30 cellular contexts compared by ENCODE assay signal in the genomic region with DNA sequence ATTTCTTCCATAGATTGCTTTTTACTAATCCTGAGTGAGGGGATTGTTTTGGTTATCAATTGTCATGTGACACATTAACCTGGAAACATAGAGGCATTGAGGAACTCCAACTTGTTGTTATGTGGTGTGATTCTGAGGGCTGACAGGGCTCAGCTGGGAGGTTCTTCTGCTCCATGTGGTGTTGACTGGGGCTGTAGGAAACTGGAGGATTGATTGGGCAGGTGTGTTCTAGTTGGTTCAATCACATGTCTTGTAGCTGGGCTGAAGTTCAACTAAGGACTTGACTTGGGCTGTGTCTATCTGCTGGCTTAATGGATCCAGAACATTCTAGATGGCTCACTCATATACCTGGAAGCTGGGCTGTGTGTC. TPM values are rescaled to one million over a fixed set of nuclear protein-coding genes. Genes with fewer than 3 reads are reported as not detected.
"Had no signal": no experiment of that assay in that cellular context is flagged by ENCODE, and none has a peak within 500 bp of the region (broad histone marks: within the 10 kb centered on the region; RNA-seq: fewer than 3 reads in every experiment).

No MANE protein-coding gene starts in this region.

- H3K36me3 ChIP-seq: adrenal gland, ascending aorta, brain microvascular endothelial cell, colonic mucosa, esophagus squamous epithelium, gastrocnemius medialis, left ventricle myocardium inferior, neutrophil, pancreas, thyroid gland, upper lobe of right lung had no signal

- H3K4me3 Mint-ChIP-seq: activated naive CD8-positive, alpha-beta T cell; activated T-cell treated with anti-CD3 and anti-CD28 coated beads, Interleukin-2, amount 50 U/mL, for 24 hours; activated T-helper 17 cell treated with anti-CD3 and anti-CD28 coated beads, Interleukin-2, amount 50 U/mL, for 72 hours; central memory CD8-positive, alpha-beta T cell; effector memory CD8-positive, alpha-beta T cell; natural killer cell treated with Interleukin-12 subunit alpha and Interleukin-12 subunit beta and Interleukin-15 and Interleukin-18, amount 100 ng/mL, for 72 hours; stimulated activated naive CD8-positive, alpha-beta T cell treated with anti-CD3 and anti-CD28 coated beads, Interleukin-15, Interleukin-2, amounts not matched to agents 100 ng/mL and 50 ng/mL, for 24 hours; T-helper 17 cell had no signal

- H3K27ac Mint-ChIP-seq: activated naive CD8-positive, alpha-beta T cell; activated T-cell treated with anti-CD3 and anti-CD28 coated beads, Interleukin-2, amount 50 U/mL, for 24 hours; activated T-helper 17 cell treated with anti-CD3 and anti-CD28 coated beads, Interleukin-2, amount 50 U/mL, for 72 hours; effector memory CD8-positive, alpha-beta T cell; natural killer cell treated with Interleukin-12 subunit alpha and Interleukin-12 subunit beta and Interleukin-15 and Interleukin-18, amount 100 ng/mL, for 72 hours; stimulated activated naive CD8-positive, alpha-beta T cell treated with anti-CD3 and anti-CD28 coated beads, Interleukin-15, Interleukin-2, amounts not matched to agents 100 ng/mL and 50 ng/mL, for 24 hours; T-helper 17 cell had no signal

- H3K27me3 ChIP-seq: adrenal gland, ascending aorta, brain microvascular endothelial cell, colonic mucosa, esophagus squamous epithelium, gastrocnemius medialis, neutrophil, pancreas, thyroid gland, upper lobe of right lung had no signal

- H3K4me1 ChIP-seq: adrenal gland, ascending aorta, colonic mucosa, esophagus squamous epithelium, gastrocnemius medialis, left ventricle myocardium inferior, pancreas, psoas muscle, thyroid gland, upper lobe of right lung had no signal

- DNase-seq: activated CD4-positive, alpha-beta T cell treated with anti-CD3 and anti-CD28 coated beads, Interleukin-2, amount 50 U/mL, for 1 hour; activated naive CD4-positive, alpha-beta T cell; activated T-cell treated with anti-CD3 and anti-CD28 coated beads, Interleukin-2, amount 50 U/mL, for 24 hours; adrenal gland; colonic mucosa; dorsolateral prefrontal cortex; effector memory CD8-positive, alpha-beta T cell; esophagus squamous epithelium; gastrocnemius medialis; hypothalamus; left ventricle myocardium inferior; midbrain; pancreas; psoas muscle; right cardiac atrium; stimulated activated CD4-positive, alpha-beta T cell treated with anti-CD3 and anti-CD28 coated beads, Interleukin-12 subunit alpha, Interleukin-12 subunit beta, amount 100 ng/mL, for 4 hours; stimulated activated CD4-positive, alpha-beta T cell treated with anti-CD3 and anti-CD28 coated beads, Interleukin-4, amount 100 ng/mL, for 4 hours; substantia nigra; T-helper 17 cell; thyroid gland; upper lobe of right lung had no signal

- H3K27me3 Mint-ChIP-seq: activated naive CD8-positive, alpha-beta T cell; activated T-cell treated with anti-CD3 and anti-CD28 coated beads, Interleukin-2, amount 50 U/mL, for 24 hours; central memory CD8-positive, alpha-beta T cell; stimulated activated naive CD8-positive, alpha-beta T cell treated with anti-CD3 and anti-CD28 coated beads, Interleukin-15, Interleukin-2, amounts not matched to agents 100 ng/mL and 50 ng/mL, for 24 hours; T-helper 17 cell had no signal

- H3K4me1 Mint-ChIP-seq: central memory CD8-positive, alpha-beta T cell; T-helper 17 cell had no signal

- H3K9me3 ChIP-seq: adrenal gland, colonic mucosa, gastrocnemius medialis, neutrophil, pancreas, thyroid gland had no signal

- H3K27ac ChIP-seq: adrenal gland, ascending aorta, brain microvascular endothelial cell, colonic mucosa, dorsolateral prefrontal cortex, esophagus squamous epithelium, gastrocnemius medialis, left ventricle myocardium inferior, neutrophil, pancreas, psoas muscle, thyroid gland, upper lobe of right lung had no signal

- ATAC-seq: effector memory CD8-positive, alpha-beta T cell; gastrocnemius medialis; natural killer cell treated with Interleukin-12 subunit alpha and Interleukin-12 subunit beta and Interleukin-15 and Interleukin-18, amount 100 ng/mL, for 72 hours; pancreas; psoas muscle; right cardiac atrium; T-helper 17 cell had no signal

- H3K36me3 Mint-ChIP-seq: activated naive CD8-positive, alpha-beta T cell; natural killer cell treated with Interleukin-12 subunit alpha and Interleukin-12 subunit beta and Interleukin-15 and Interleukin-18, amount 100 ng/mL, for 72 hours had no signal

- H3K4me3 ChIP-seq: adrenal gland, ascending aorta, colonic mucosa, dorsolateral prefrontal cortex, esophagus squamous epithelium, gastrocnemius medialis, left ventricle myocardium inferior, pancreas, psoas muscle, thyroid gland, upper lobe of right lung had no signal

RNA-seq across cellular contexts. Expression of a gene that starts 10.8 kb away (rescaled TPM):
- total RNA-seq: adrenal gland, gastrocnemius medialis, left ventricle myocardium inferior, lung microvascular endothelial cell, right cardiac atrium, thyroid gland had no signal
- polyA plus RNA-seq: adrenal gland, right cardiac atrium had no signal

RNA-seq across cellular contexts. Expression of a gene that starts 45.4 kb away (rescaled TPM):
- total RNA-seq: ascending aorta, lung microvascular endothelial cell had no signal
